In genomic region chr5:58963361-58963760, GRCh38 we compare ENCODE assay signal across 29 cellular contexts.
DNase-seq lines count a peak whose midpoint lies in the region; ATAC-seq, FAIRE-seq and TF ChIP-seq lines count a peak whose summit lies in the region.
"Had no signal": no experiment of that assay in that cellular context is flagged by ENCODE, and none has a peak within 500 bp of the region (broad histone marks: within the 10 kb centered on the region; RNA-seq: fewer than 3 reads in every experiment).

No MANE protein-coding gene starts in this region.

- DNase-seq in A549 (ENCODE audit: low read depth in 1 of 2, low spot score in 1 of 2) (peak in 1 of 2 experiments; percentile 89), kidney epithelial cell (ENCODE audit: low read depth) (peak; percentile 94), renal cortical epithelial cell (ENCODE audit: low read depth) (peak; percentile 98), G401 (ENCODE audit: low spot score) (no peak), RKO (ENCODE audit: low spot score) (no peak)
- DNase-seq: C1 segment of cervical spinal cord; CD4-positive, alpha-beta memory T cell; COR-L47; DMS 273 treated with DMSO at 0.1 percent for 48 hours; DMS79; EL; GF-D8; Karpas-422; NCI-H1092; NCI-H1417 treated with DMSO at 0.1 percent for 48 hours; NCI-H1694 treated with DMSO at 0.1 percent for 48 hours; NCI-H2081; NCI-H2171; NCI-H524; NCI-H748 treated with DMSO at 0.1 percent for 48 hours; SJCRH30 had no signal

- no peak for TF ChIP-seq POLR2A in A549 (IDR thresholded peaks at IDR 0.05; ENCODE audit: low read length)

- H3K27ac ChIP-seq in A549: peak overlapping the region; percentile 81 to 85
- H3K27ac ChIP-seq: HL-60, SJCRH30 had no signal

- H3K4me2 ChIP-seq in A549: peak overlapping the region; percentile 35

- H3K36me3 ChIP-seq in kidney epithelial cell (ENCODE audit: control insufficient read depth, insufficient read depth, low read length): no peaks in the 10 kb centered on the region
- H3K36me3 ChIP-seq: SJCRH30 had no signal

- peak in 1 of 2 experiments; percentile 23; a peak in 1 of 5 replicates for TF ChIP-seq RAD21 in A549 (conservative IDR thresholded peaks at IDR 0.05 in 1 of 2, IDR thresholded peaks at IDR 0.05 in 1 of 2)
- TF ChIP-seq RAD21 in Ishikawa (IDR thresholded peaks at IDR 0.05; ENCODE audit: low read depth): no peak

- CTCF ChIA-PET in A549 (lab: Yijun Ruan, JAX): interaction anchor here (2.0 to 5.0 kb wide), 2 partner anchors 70 to 77 kb away, joined by 5 to 33 read pairs; no protein-coding TSS in a partner anchor

- H3K27me3 ChIP-seq in kidney epithelial cell (ENCODE audit: control insufficient read depth, insufficient read depth, low read length): no peaks in the 10 kb centered on the region
- H3K27me3 ChIP-seq: SJCRH30 had no signal

- POLR2A ChIA-PET in A549 (lab: Yijun Ruan, JAX): no interaction called here

- H3K4me1 ChIP-seq in A549: peaks cover 70% of the 10 kb centered on the region
- H3K4me1 ChIP-seq: SJCRH30 had no signal

- 11% methylated on average over 4 of the region's 4 CpGs for WGBS in A549 (ENCODE audit: missing lambda C conversion rate)

- peaks cover 5% of the 10 kb centered on the region; the same call in 1 of the 3 replicates for H3K9me3 ChIP-seq in A549
- H3K9me3 ChIP-seq: SJCRH30 had no signal

- no peak for TF ChIP-seq CTCF in A549 (IDR thresholded peaks at IDR 0.05)
- TF ChIP-seq CTCF in kidney epithelial cell (IDR thresholded peaks at IDR 0.05; ENCODE audit: insufficient read depth, low read length, poor library complexity, severe bottlenecking): no peak

- peak; percentile 93 for FAIRE-seq in A549 (lab: Jason Lieb, UNC)
- FAIRE-seq: A204.1, GM12891, GM19239, H54 had no signal

- TF ChIP-seq EP300 in A549 (IDR thresholded peaks at IDR 0.05) (peak; percentile 84), Ishikawa (IDR thresholded peaks at IDR 0.05; ENCODE audit: borderline replicate concordance) (peak; percentile 60; the same call in 1 of the 2 replicates)

- in situ Hi-C loops in G401 (cut with HindIII; ENCODE audit: low sequenced_read_pairs): no loop called here

- ATAC-seq in A549: peak; percentile 25 to 57
- ATAC-seq in GM18517 (IDR thresholded peaks at IDR 0.05; ENCODE audit: unreplicated experiment): no peak
- ATAC-seq: Right ventricle myocardium inferior had no signal

- no peak overlapping the region for H3K4me3 ChIP-seq in A549
- H3K4me3 ChIP-seq in kidney epithelial cell (ENCODE audit: low read depth, low read length): no peak overlapping the region
- H3K4me3 ChIP-seq: SJCRH30 had no signal

TF ChIP-seq in A549, 52 proteins besides CTCF, POLR2A, EP300 and RAD21 (continues in another document):
- peak; percentile 71 for TF ChIP-seq JUNB (IDR thresholded peaks at IDR 0.05)
- no peak for TF ChIP-seq FOSL2 (IDR thresholded peaks at IDR 0.05)
- no peak; the same call in 1 of the 2 replicates for TF ChIP-seq FOSL2 (CRISPR knock-in tag; IDR thresholded peaks at IDR 0.05)
- 0 out of 5 replicates have a peak, but pooled peaks of 1 of the 2 experiments have one; percentile 26 for TF ChIP-seq JUN (IDR thresholded peaks at IDR 0.05)
- TF ChIP-seq HOXB13 (CRISPR knock-in tag; IDR thresholded peaks at IDR 0.05; ENCODE audit: low read depth): no peak
- TF ChIP-seq EHF (CRISPR knock-in tag; IDR thresholded peaks at IDR 0.05): no peak
- TF ChIP-seq CBX8 (IDR thresholded peaks at IDR 0.05): no peak
- no peak for TF ChIP-seq NR3C1 (IDR thresholded peaks at IDR 0.05)
- TF ChIP-seq SMC3 (IDR thresholded peaks at IDR 0.05): no peak; the same call in 2 of the 3 replicates
- no peak for TF ChIP-seq HOXB5 (CRISPR knock-in tag; IDR thresholded peaks at IDR 0.05)
- TF ChIP-seq, protein P1, sequence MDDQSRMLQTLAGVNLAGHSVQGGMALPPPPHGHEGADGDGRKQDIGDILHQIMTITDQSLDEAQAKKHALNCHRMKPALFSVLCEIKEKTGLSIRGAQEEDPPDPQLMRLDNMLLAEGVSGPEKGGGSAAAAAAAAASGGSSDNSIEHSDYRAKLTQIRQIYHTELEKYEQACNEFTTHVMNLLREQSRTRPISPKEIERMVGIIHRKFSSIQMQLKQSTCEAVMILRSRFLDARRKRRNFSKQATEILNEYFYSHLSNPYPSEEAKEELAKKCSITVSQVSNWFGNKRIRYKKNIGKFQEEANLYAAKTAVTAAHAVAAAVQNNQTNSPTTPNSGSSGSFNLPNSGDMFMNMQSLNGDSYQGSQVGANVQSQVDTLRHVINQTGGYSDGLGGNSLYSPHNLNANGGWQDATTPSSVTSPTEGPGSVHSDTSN (IDR thresholded peaks at IDR 0.05): no peak
- TF ChIP-seq, protein P2, sequence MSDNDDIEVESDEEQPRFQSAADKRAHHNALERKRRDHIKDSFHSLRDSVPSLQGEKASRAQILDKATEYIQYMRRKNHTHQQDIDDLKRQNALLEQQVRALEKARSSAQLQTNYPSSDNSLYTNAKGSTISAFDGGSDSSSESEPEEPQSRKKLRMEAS (IDR thresholded peaks at IDR 0.05): no peak
- no peak for TF ChIP-seq PHF8 (IDR thresholded peaks at IDR 0.05; ENCODE audit: borderline replicate concordance, low read depth)
- no peak for TF ChIP-seq KDM5A (IDR thresholded peaks at IDR 0.05)
- TF ChIP-seq HDAC2 (IDR thresholded peaks at IDR 0.05): no peak
- TF ChIP-seq GATA3 (IDR thresholded peaks at IDR 0.05; ENCODE audit: borderline replicate concordance): peak; percentile 76
- TF ChIP-seq, protein P3, sequence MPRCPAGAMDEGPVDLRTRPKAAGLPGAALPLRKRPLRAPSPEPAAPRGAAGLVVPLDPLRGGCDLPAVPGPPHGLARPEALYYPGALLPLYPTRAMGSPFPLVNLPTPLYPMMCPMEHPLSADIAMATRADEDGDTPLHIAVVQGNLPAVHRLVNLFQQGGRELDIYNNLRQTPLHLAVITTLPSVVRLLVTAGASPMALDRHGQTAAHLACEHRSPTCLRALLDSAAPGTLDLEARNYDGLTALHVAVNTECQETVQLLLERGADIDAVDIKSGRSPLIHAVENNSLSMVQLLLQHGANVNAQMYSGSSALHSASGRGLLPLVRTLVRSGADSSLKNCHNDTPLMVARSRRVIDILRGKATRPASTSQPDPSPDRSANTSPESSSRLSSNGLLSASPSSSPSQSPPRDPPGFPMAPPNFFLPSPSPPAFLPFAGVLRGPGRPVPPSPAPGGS (IDR thresholded peaks at IDR 0.05): no peak
- no peak for TF ChIP-seq MAZ (IDR thresholded peaks at IDR 0.05; ENCODE audit: borderline replicate concordance, low read depth, low read length)
- no peak for TF ChIP-seq ZFP36 (IDR thresholded peaks at IDR 0.05; ENCODE audit: borderline replicate concordance, partially characterized antibody)
- TF ChIP-seq MYC (IDR thresholded peaks at IDR 0.05; ENCODE audit: borderline replicate concordance, low read length): no peak

TF ChIP-seq in Ishikawa, 13 proteins besides CTCF, POLR2A, EP300 and RAD21:
- TF ChIP-seq TAF1 (IDR thresholded peaks at IDR 0.05; ENCODE audit: low read depth) (no peak), EGR1 (IDR thresholded peaks at IDR 0.05) (no peak), NFIC (IDR thresholded peaks at IDR 0.05) (peak; percentile 7; the same call in 1 of the 2 replicates), TEAD4 (IDR thresholded peaks at IDR 0.05) (peak; percentile 8; the same call in 1 of the 2 replicates), TCF12 (IDR thresholded peaks at IDR 0.05; ENCODE audit: low read depth) (peak; percentile 61), CREB1 (IDR thresholded peaks at IDR 0.05; ENCODE audit: low read depth) (no peak)

Comparison
In these comparisons a context has a peak if more than half of its experiments do, and no peak if none do; other contexts are left out.
1. DNase-seq: peak in kidney epithelial cell (single experiment) and renal cortical epithelial cell (single experiment); none in G401 (single experiment) and RKO (single experiment).